Comparison of ENCODE assay signal across 16 cellular contexts in genomic region chr5:163619951-163620350, GRCh38.
"Had no signal": no experiment of that assay in that cellular context is flagged by ENCODE, and none has a peak within 500 bp of the region (broad histone marks: within the 10 kb centered on the region; RNA-seq: fewer than 3 reads in every experiment).

No MANE protein-coding gene starts in this region.

- H3K4me1 ChIP-seq: heart left ventricle, thyroid gland had no signal

- H3K27me3 ChIP-seq: heart left ventricle, thyroid gland had no signal

- DNase-seq: activated CD4-positive, alpha-beta memory T cell treated with anti-CD3 and anti-CD28 coated beads, Interleukin-2, amount 10 ng/mL, durations not matched to agents 7 days and 5 days; activated CD4-positive, alpha-beta T cell treated with anti-CD3 and anti-CD28 coated beads for 48 hours; activated CD4-positive, CD25-positive, alpha-beta regulatory T cell; activated CD8-positive, alpha-beta memory T cell treated with anti-CD3 and anti-CD28 coated beads, Interleukin-2, amount 10 ng/mL, durations not matched to agents 7 days and 5 days; activated naive CD8-positive, alpha-beta T cell treated with anti-CD3 and anti-CD28 coated beads for 36 hours; amniotic stem cell; endodermal cell; heart left ventricle; kidney; midbrain; occipital lobe; stimulated activated CD4-positive, alpha-beta T cell treated with anti-CD3 and anti-CD28 coated beads, Interleukin-12 subunit alpha, Interleukin-12 subunit beta, amount 100 ng/mL, for 4 hours; stimulated activated CD4-positive, alpha-beta T cell treated with anti-CD3 and anti-CD28 coated beads, Interleukin-1b, Interleukin-23, amount 100 ng/mL, for 48 hours; stimulated activated CD8-positive, alpha-beta memory T cell treated with anti-CD3 and anti-CD28 coated beads, Interleukin-4, amount 100 ng/mL, for 48 hours; stimulated activated naive CD4-positive, alpha-beta T cell; thyroid gland had no signal

- H3K9me3 ChIP-seq: heart left ventricle, thyroid gland had no signal

- H3K36me3 ChIP-seq: heart left ventricle, thyroid gland had no signal

- H3K4me3 ChIP-seq: heart left ventricle, thyroid gland had no signal
